In the genomic region with DNA sequence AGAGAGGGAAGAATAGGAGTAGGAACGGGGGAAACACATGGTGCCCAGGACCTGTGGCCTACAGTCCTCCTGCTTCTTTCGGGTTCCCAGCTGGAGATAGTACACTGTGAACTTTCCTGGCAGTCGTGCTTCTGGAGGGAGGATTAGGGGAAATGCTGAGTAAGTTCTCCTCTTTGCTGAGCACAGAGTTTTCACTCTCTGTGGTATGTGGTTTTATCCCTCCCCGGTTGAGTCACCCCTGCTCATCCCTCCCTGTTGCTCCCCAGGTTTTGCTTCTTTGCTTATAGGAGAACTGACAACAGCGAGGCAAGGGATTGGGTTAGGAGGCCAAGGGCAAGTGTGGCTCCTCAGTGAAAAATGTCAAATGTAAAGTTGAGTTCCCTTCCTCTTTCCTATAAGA, we compare ENCODE assay signal across 7 cellular contexts.
A peak's percentile ranks its signal among the peaks of the same experiment; 100 is the strongest.
DNase-seq lines count a peak whose midpoint lies in the region; ATAC-seq and TF ChIP-seq lines count a peak whose summit lies in the region.
"Not testable (repeated sequence)": the region's sequence is repeated elsewhere in the genome, so short reads cannot be mapped to it uniquely, and the experiment has no call there.

No MANE protein-coding gene starts in this region.

- not testable (repeated sequence) for H3K27me3 ChIP-seq in CD4-positive, alpha-beta T cell (ENCODE audit: control insufficient read depth, insufficient read depth, low read length); RWPE2 (ENCODE audit: insufficient read depth, poor library complexity, severe bottlenecking); right lobe of liver

- H3K27ac Mint-ChIP-seq in CD4-positive, alpha-beta T cell; activated CD8-positive, alpha-beta memory T cell treated with anti-CD3 and anti-CD28 coated beads, Interleukin-2, amount 10 ng/mL, durations not matched to agents 7 days and 5 days; effector memory CD8-positive, alpha-beta T cell: not testable (repeated sequence)

- H3K27ac ChIP-seq in CD4-positive, alpha-beta T cell (ENCODE audit: low read depth, low read length); RWPE2 (ENCODE audit: poor library complexity, severe bottlenecking); right lobe of liver: not testable (repeated sequence)

- not testable (repeated sequence) for TF ChIP-seq POLR2A in right lobe of liver (IDR thresholded peaks at IDR 0.05)

- not testable (repeated sequence) for H3K27me3 Mint-ChIP-seq in CD4-positive, alpha-beta T cell; activated CD8-positive, alpha-beta memory T cell treated with anti-CD3 and anti-CD28 coated beads, Interleukin-2, amount 10 ng/mL, durations not matched to agents 7 days and 5 days; effector memory CD8-positive, alpha-beta T cell

- not testable (repeated sequence) for H3K36me3 ChIP-seq in RWPE2 (ENCODE audit: low read depth); right lobe of liver

- H3K4me1 Mint-ChIP-seq in CD4-positive, alpha-beta T cell (ENCODE audit: low read depth); activated CD8-positive, alpha-beta memory T cell treated with anti-CD3 and anti-CD28 coated beads, Interleukin-2, amount 10 ng/mL, durations not matched to agents 7 days and 5 days; effector memory CD8-positive, alpha-beta T cell (ENCODE audit: low read depth in 2 of 2): not testable (repeated sequence)

- not testable (repeated sequence) for H3K4me3 ChIP-seq in RWPE2 (ENCODE audit: severe bottlenecking); right lobe of liver

- not testable (repeated sequence) for DNase-seq in CD4-positive, alpha-beta T cell; RWPE2 (ENCODE audit: low spot score); activated CD8-positive, alpha-beta memory T cell treated with anti-CD3 and anti-CD28 coated beads, Interleukin-2, amount 10 ng/mL, durations not matched to agents 7 days and 5 days; effector memory CD8-positive, alpha-beta T cell; right lobe of liver; omental fat pad (ENCODE audit: low spot score)

- not testable (repeated sequence) for TF ChIP-seq CTCF in CD4-positive, alpha-beta T cell (IDR thresholded peaks at IDR 0.05); RWPE2 (IDR thresholded peaks at IDR 0.05; ENCODE audit: poor library complexity, severe bottlenecking); right lobe of liver (IDR thresholded peaks at IDR 0.05); omental fat pad (IDR thresholded peaks at IDR 0.05)

- H3K4me1 ChIP-seq in RWPE2 (ENCODE audit: insufficient read depth, poor library complexity, severe bottlenecking); right lobe of liver: not testable (repeated sequence)

- H3K36me3 Mint-ChIP-seq in CD4-positive, alpha-beta T cell (ENCODE audit: low read depth); activated CD8-positive, alpha-beta memory T cell treated with anti-CD3 and anti-CD28 coated beads, Interleukin-2, amount 10 ng/mL, durations not matched to agents 7 days and 5 days; effector memory CD8-positive, alpha-beta T cell (ENCODE audit: insufficient read depth): not testable (repeated sequence)

- CTCF ChIA-PET in CD4-positive, alpha-beta T cell (lab: Charles Lee); activated CD8-positive, alpha-beta memory T cell treated with anti-CD3 and anti-CD28 coated beads, Interleukin-2, amount 10 ng/mL, durations not matched to agents 7 days and 5 days (lab: Charles Lee): not testable (repeated sequence)

- intact Hi-C loops in CD4-positive, alpha-beta T cell (cut with DNase I, micrococcal nuclease); right lobe of liver (cut with DNase I): not testable (repeated sequence)

- H3K9me3 ChIP-seq in CD4-positive, alpha-beta T cell (ENCODE audit: control insufficient read depth, low read length); RWPE2 (ENCODE audit: severe bottlenecking); right lobe of liver: not testable (repeated sequence)

- not testable (repeated sequence) for H3K4me3 Mint-ChIP-seq in CD4-positive, alpha-beta T cell; activated CD8-positive, alpha-beta memory T cell treated with anti-CD3 and anti-CD28 coated beads, Interleukin-2, amount 10 ng/mL, durations not matched to agents 7 days and 5 days; effector memory CD8-positive, alpha-beta T cell

- POLR2A ChIA-PET in CD4-positive, alpha-beta T cell (lab: Charles Lee) = not testable (repeated sequence)

- H3K9me3 Mint-ChIP-seq in CD4-positive, alpha-beta T cell; activated CD8-positive, alpha-beta memory T cell treated with anti-CD3 and anti-CD28 coated beads, Interleukin-2, amount 10 ng/mL, durations not matched to agents 7 days and 5 days (ENCODE audit: low read depth); effector memory CD8-positive, alpha-beta T cell: not testable (repeated sequence)

- no CpG with 5 or more reads among the region's 5 CpGs for WGBS in right lobe of liver (ENCODE audit: insufficient coverage, low coverage, low lambda C conversion rate, missing lambda C conversion rate)

- peak; percentile 73 for ATAC-seq in CD4-positive, alpha-beta T cell (ENCODE audit: poor library complexity)
- peak; percentile 71 for ATAC-seq in GM21717 (IDR thresholded peaks at IDR 0.05; ENCODE audit: unreplicated experiment)
- peak; percentile 95 for ATAC-seq in RWPE2 (ENCODE audit: low read depth)
- peak; percentile 84 for ATAC-seq in activated CD8-positive, alpha-beta memory T cell treated with anti-CD3 and anti-CD28 coated beads, Interleukin-2, amount 10 ng/mL, durations not matched to agents 7 days and 5 days
- peak; percentile 41 for ATAC-seq in effector memory CD8-positive, alpha-beta T cell (replicated peaks)
- ATAC-seq in right lobe of liver = peak in 3 of 4 donors; percentile 18 to 52 (median 21)
- ATAC-seq in omental fat pad (ENCODE audit: low FRiP score) = peak; percentile 91

Comparison
In these comparisons a context has a peak if more than half of its experiments do, and no peak if none do; other contexts are left out.
1. ATAC-seq: peak in every context shown above with its lines; median percentile 95 in RWPE2; 91 in omental fat pad; 84 in activated CD8-positive, alpha-beta memory T cell treated with anti-CD3 and anti-CD28 coated beads, Interleukin-2, amount 10 ng/mL, durations not matched to agents 7 days and 5 days; 73 in CD4-positive, alpha-beta T cell; 71 in GM21717; 41 in effector memory CD8-positive, alpha-beta T cell; 21 in right lobe of liver.